Comparison of ENCODE assay signal across 1 cellular context in genomic region chr20:328596-329324, GRCh38.
TF ChIP-seq lines count a peak whose summit lies in the region.

No MANE protein-coding gene starts in this region.

TF ChIP-seq in H1, 55 proteins besides CTCF, POLR2A, EP300 and RAD21:
- TF ChIP-seq SIRT6 (IDR thresholded peaks at IDR 0.05; ENCODE audit: low read length) (no peak), POLR2AphosphoS5 (IDR thresholded peaks at IDR 0.05; ENCODE audit: low read depth, low read length) (peak; percentile 21; the same call in 1 of the 2 replicates)
TF ChIP-seq in H1: peak in this region for 1.
